8 cellular contexts compared by ENCODE assay signal in the genomic region with DNA sequence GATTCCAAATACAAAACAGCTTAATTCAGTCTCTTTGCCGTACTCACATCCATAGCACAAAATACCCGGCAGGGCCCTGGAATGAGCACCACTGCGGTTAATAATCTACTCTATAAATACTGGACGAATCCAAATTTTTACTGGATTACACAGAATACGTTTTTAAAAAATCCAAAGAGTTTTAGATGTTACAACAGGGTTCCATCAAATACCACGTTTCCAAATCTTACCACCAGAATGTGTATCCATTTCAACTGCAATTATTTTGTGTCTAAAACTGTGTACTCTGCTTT. TPM values are rescaled to one million over a fixed set of nuclear protein-coding genes. Genes with fewer than 3 reads are reported as not detected.
DNase-seq lines count a peak whose midpoint lies in the region; ATAC-seq and TF ChIP-seq lines count a peak whose summit lies in the region.

No MANE protein-coding gene starts in this region.

- no peak for ATAC-seq in activated T-cell treated with anti-CD3 and anti-CD28 coated beads, Interleukin-2, amount 50 U/mL, for 4 hours
- ATAC-seq in gastroesophageal sphincter, result no peak
- no peak for ATAC-seq in GM18868 (IDR thresholded peaks at IDR 0.05; ENCODE audit: unreplicated experiment)
- ATAC-seq in HG03175 (IDR thresholded peaks at IDR 0.05; ENCODE audit: unreplicated experiment), result no peak

- no peaks in the 10 kb centered on the region for H3K27me3 Mint-ChIP-seq in activated T-cell treated with anti-CD3 and anti-CD28 coated beads, Interleukin-2, amount 50 U/mL, for 4 hours (ENCODE audit: low read depth)

- peak overlapping the region; percentile 77 for H3K4me3 ChIP-seq in WERI-Rb-1 (ENCODE audit: low read depth, low read length)
- H3K4me3 ChIP-seq in gastroesophageal sphincter, result peak overlapping the region; percentile 44 to 91
- peak overlapping the region; percentile 97 for H3K4me3 ChIP-seq in skeletal muscle cell (ENCODE audit: low read depth, low read length)

- H3K27ac ChIP-seq in WERI-Rb-1 (peak overlapping the region; percentile 100), gastroesophageal sphincter (peak overlapping the region; percentile 82 to 100 (median 100))

- TF ChIP-seq CTCF in WERI-Rb-1 (IDR thresholded peaks at IDR 0.05; ENCODE audit: low read depth, low read length) (no peak), gastroesophageal sphincter (IDR thresholded peaks at IDR 0.05) (no peak)

- TF ChIP-seq POLR2A in gastroesophageal sphincter (IDR thresholded peaks at IDR 0.05), result no peak

- no peaks in the 10 kb centered on the region for H3K36me3 Mint-ChIP-seq in activated T-cell treated with anti-CD3 and anti-CD28 coated beads, Interleukin-2, amount 50 U/mL, for 4 hours (ENCODE audit: insufficient read depth)

- H3K4me1 ChIP-seq in gastroesophageal sphincter, result peaks cover 0 to 27% (median 7%) of the 10 kb centered on the region in 3 donors

- no peaks in the 10 kb centered on the region for H3K9me3 ChIP-seq in WERI-Rb-1 (ENCODE audit: severe bottlenecking)
- H3K9me3 ChIP-seq in gastroesophageal sphincter, result no peaks in the 10 kb centered on the region

- WGBS in gastroesophageal sphincter (ENCODE audit: low coverage in 1 of 2), 2 donors, result 0 to 5% methylated on average over 6 of the region's 6 CpGs

- DNase-seq in activated T-cell treated with anti-CD3 and anti-CD28 coated beads, Interleukin-2, amount 50 U/mL, for 4 hours, result no peak
- no peak for DNase-seq in activated T-cell treated with anti-CD3 and anti-CD28 coated beads, Interleukin-2, amount 50 U/mL, for 1 hour
- DNase-seq in WERI-Rb-1 (peak; percentile 54), skeletal muscle cell (ENCODE audit: low read depth) (no peak), Kasumi-1 (lab: John Stamatoyannopoulos, UW) (no peak)

- no peak for TF ChIP-seq EP300 in gastroesophageal sphincter (IDR thresholded peaks at IDR 0.05)

- no peaks in the 10 kb centered on the region for H3K9me3 Mint-ChIP-seq in activated T-cell treated with anti-CD3 and anti-CD28 coated beads, Interleukin-2, amount 50 U/mL, for 4 hours

- H3K27me3 ChIP-seq in WERI-Rb-1 (ENCODE audit: insufficient read depth, low read depth, severe bottlenecking) (no peaks in the 10 kb centered on the region), gastroesophageal sphincter (no peaks in the 10 kb centered on the region)

- peak overlapping the region; percentile 99 for H3K4me3 Mint-ChIP-seq in activated T-cell treated with anti-CD3 and anti-CD28 coated beads, Interleukin-2, amount 50 U/mL, for 4 hours

- H3K36me3 ChIP-seq in WERI-Rb-1 (peaks cover 5% of the 10 kb centered on the region), gastroesophageal sphincter (no peaks in the 10 kb centered on the region)

- peaks cover 22% of the 10 kb centered on the region for H3K4me1 Mint-ChIP-seq in activated T-cell treated with anti-CD3 and anti-CD28 coated beads, Interleukin-2, amount 50 U/mL, for 4 hours (ENCODE audit: low read depth)

RNA-seq across cellular contexts. Expression of gene ING1, which starts 1.8 kb away (rescaled TPM):
- 10 to 100 TPM; 16.9 to 17.7 (median 17.5) TPM for total RNA-seq in activated T-cell treated with anti-CD3 and anti-CD28 coated beads, Interleukin-2, amount 50 U/mL, for 4 hours
- total RNA-seq in gastroesophageal sphincter, result 10 to 100 TPM; 16.2 to 29.0 (median 22.7) TPM

RNA-seq across cellular contexts. Expression of gene CARS2, which starts 5.8 kb away (rescaled TPM):
- total RNA-seq in activated T-cell treated with anti-CD3 and anti-CD28 coated beads, Interleukin-2, amount 50 U/mL, for 4 hours, result 10 to 100 TPM; 72.6 to 97.4 (median 80.3) TPM
- 10 to 100 TPM; 36.6 to 69.1 (median 53.8) TPM for total RNA-seq in gastroesophageal sphincter
